In genomic region chr2:45585267-45585861, GRCh38 we compare ENCODE assay signal across 8 cellular contexts. TPM values are rescaled to one million over a fixed set of nuclear protein-coding genes. Genes with fewer than 3 reads are reported as not detected.
DNase-seq lines count a peak whose midpoint lies in the region; ATAC-seq, FAIRE-seq and TF ChIP-seq lines count a peak whose summit lies in the region.

No MANE protein-coding gene starts in this region.

- no peak for TF ChIP-seq RAD21 in HepG2 (CRISPR knock-in tag; IDR thresholded peaks at IDR 0.05)

- no peak overlapping the region for H2AFZ ChIP-seq in HepG2 (ENCODE audit: low read length)

- no peaks in the 10 kb centered on the region; the same call in 1 of the 2 replicates for H4K20me1 ChIP-seq in HepG2 (ENCODE audit: insufficient read depth, low read length)

- H3K4me3 ChIP-seq in AG09309 (ENCODE audit: control insufficient read depth, low read depth, low read length): no peak overlapping the region
- no peak overlapping the region for H3K4me3 ChIP-seq in cardiac fibroblast (replicated peaks in 1 of 2; ENCODE audit: low read depth in 2 of 2, low read length in 2 of 2)
- no peak overlapping the region for H3K4me3 ChIP-seq in HepG2 (replicated peaks in 1 of 3; ENCODE audit: insufficient read depth in 1 of 3, low read depth in 2 of 3, low read length in 3 of 3)

- no peak overlapping the region for H3K4me2 ChIP-seq in HepG2 (ENCODE audit: low read depth, low read length)

- TF ChIP-seq CTCF in AG09309 (IDR thresholded peaks at IDR 0.05; ENCODE audit: control insufficient read depth, insufficient read depth, low read depth, low read length, missing control alignments) (peak; percentile 75), GM12874 (IDR thresholded peaks at IDR 0.05; ENCODE audit: insufficient read depth, low read depth, low read length) (peak; percentile 59; the same call in 1 of the 2 replicates), cardiac fibroblast (IDR thresholded peaks at IDR 0.05; ENCODE audit: low read depth, low read length) (peak; percentile 87), HepG2 (CRISPR knock-in tag; IDR thresholded peaks at IDR 0.05) (peak; percentile 35)

- 94% methylated on average over 5 of the region's 5 CpGs for WGBS in HepG2 (ENCODE audit: low lambda C conversion rate)

- ATAC-seq in HepG2 (peak; percentile 79), GM21381 (IDR thresholded peaks at IDR 0.05; ENCODE audit: unreplicated experiment) (no peak)

- in situ Hi-C loops in HepG2 (cut with HindIII; ENCODE audit: extremely low pct_ligation_motif_present, low pct_unique_long_range_greater_than_20kb): no loop called here

- H3K79me2 ChIP-seq in HepG2 (ENCODE audit: insufficient read depth, low read length): peaks cover 2% of the 10 kb centered on the region

- no peaks in the 10 kb centered on the region for H3K9me3 ChIP-seq in HepG2 (ENCODE audit: low read length)

- no peaks in the 10 kb centered on the region for H3K27me3 ChIP-seq in HepG2 (ENCODE audit: control insufficient read depth in 1 of 2, insufficient read depth in 2 of 2, low read length in 2 of 2)

- intact Hi-C loops in HepG2 (cut with micrococcal nuclease; ENCODE audit: unreplicated experiment): loop anchor here (1.0 kb wide), 1 partner anchor 351 kb away; no protein-coding TSS in a partner anchor

- H3K36me3 ChIP-seq in HepG2 (replicated peaks in 1 of 2; ENCODE audit: control insufficient read depth in 1 of 2, insufficient read depth in 2 of 2, low read length in 2 of 2): peaks cover 0 to 6% of the 10 kb centered on the region in 2 experiments; a peak in 2 of 5 replicates

- CTCF ChIA-PET in HepG2 (lab: Yijun Ruan, JAX; ENCODE audit: low intra/inter-chr PET ratio, low total read pairs): no interaction called here

- TF ChIP-seq POLR2A in HepG2 (IDR thresholded peaks at IDR 0.05; ENCODE audit: insufficient read depth in 1 of 2, low read depth in 2 of 2, low read length in 2 of 2): no peak

- peak; percentile 26 for FAIRE-seq in HepG2 (lab: Jason Lieb, UNC)

- H3K27ac ChIP-seq in HepG2 (ENCODE audit: extremely low read length, insufficient read depth, low read length): no peak overlapping the region

- no peak overlapping the region for H3K9ac ChIP-seq in HepG2 (ENCODE audit: insufficient read depth, low read depth, low read length)

- TF ChIP-seq EP300 in HepG2 (IDR thresholded peaks at IDR 0.05; ENCODE audit: low read depth in 2 of 2, low read length in 2 of 2) (no peak), HepG2 (CRISPR knock-in tag; IDR thresholded peaks at IDR 0.05; ENCODE audit: borderline replicate concordance) (no peak)

- BruUV-seq in HepG2 (replicated peaks; lab: Mats Ljungman, UMichigan): no TSS peak

- DNase-seq in AG09309 (ENCODE audit: low read depth): no peak
- peak; percentile 3 for DNase-seq in NCI-H748 treated with DMSO at 0.1 percent for 48 hours (lab: John Stamatoyannopoulos, UW)
- peak; percentile 77 to 79 for DNase-seq in cardiac fibroblast (ENCODE audit: low read depth in 2 of 2)
- peak; percentile 50 for DNase-seq in HepG2 (ENCODE audit: low spot score)
- DNase-seq in NCI-H1930 (lab: John Stamatoyannopoulos, UW): no peak
- no peak for DNase-seq in GM19238 (ENCODE audit: insufficient read length, low spot score)

- no peaks in the 10 kb centered on the region for H3K4me1 ChIP-seq in HepG2 (ENCODE audit: insufficient read depth, low read length)

- POLR2A ChIA-PET in HepG2 (lab: Yijun Ruan, JAX): interaction anchor here (0.8 kb wide), 1 partner anchor 26 kb away, joined by 3 read pairs; the partner anchor contains the start of gene SRBD1

TF ChIP-seq in HepG2, 621 proteins besides CTCF, POLR2A, EP300 and RAD21:
- TF ChIP-seq STAT6 (CRISPR knock-in tag; IDR thresholded peaks at IDR 0.05; ENCODE audit: borderline replicate concordance): no peak
- TF ChIP-seq SMC3 (IDR thresholded peaks at IDR 0.05; ENCODE audit: low read length): peak; percentile 24; the same call in 1 of the 2 replicates
- no peak for TF ChIP-seq SNAPC2 (CRISPR knock-in tag; IDR thresholded peaks at IDR 0.05)
- peak; percentile 33 for TF ChIP-seq STAG1 (CRISPR knock-in tag; IDR thresholded peaks at IDR 0.05)
TF ChIP-seq in HepG2: peak in this region for 2.

RNA-seq across cellular contexts. Expression of gene SRBD1, which starts 25.7 kb away (rescaled TPM):
- 23.9 and 32.8 TPM in 2 replicates for total RNA-seq in HepG2 (2016; rRNA removed; fragmentation: Illumina TruSeq; extraction: Trizol)
- 158 and 179 TPM in 2 replicates for total RNA-seq in HepG2 (2016; cell fraction: cytosol; rRNA removed; fragmentation: Illumina TruSeq; extraction: Trizol; ENCODE audit: low read depth)
- total RNA-seq in HepG2 (2016; cell fraction: insoluble cytoplasmic fraction; rRNA removed; fragmentation: Illumina TruSeq; extraction: Trizol): 23.3 and 31.4 TPM in 2 replicates
- 33.1 and 41.7 TPM in 2 replicates for total RNA-seq in HepG2 (2016; cell fraction: membrane; rRNA removed; fragmentation: Illumina TruSeq; extraction: Trizol)
- 28.9 and 30.3 TPM in 2 replicates for total RNA-seq in HepG2 (2016; cell fraction: nucleus; rRNA removed; fragmentation: Illumina TruSeq; extraction: Trizol)
- 2.4 and 3.2 TPM in 2 replicates for polyA plus RNA-seq in HepG2 (2011; rRNA removed)
- polyA plus RNA-seq in HepG2 (2011; cell fraction: cytosol; rRNA removed): 1.2 and 2.1 TPM in 2 replicates
- polyA plus RNA-seq in HepG2 (2011; cell fraction: nucleus; rRNA removed): 2.0 and 2.2 TPM in 2 replicates
- polyA plus RNA-seq in HepG2 (2012): 4.9 and 9.3 TPM in 2 replicates
- polyA plus RNA-seq in HepG2 (2016; cell fraction: cytosol; fragmentation: Illumina TruSeq; extraction: Trizol; ENCODE audit: low read depth): 0.74 and 0.81 TPM in 2 replicates
- polyA plus RNA-seq in HepG2 (2016; cell fraction: insoluble cytoplasmic fraction; fragmentation: Illumina TruSeq; extraction: Trizol; ENCODE audit: low read depth): 21.2 and 22.7 TPM in 2 replicates
- 2.0 and 2.8 TPM in 2 replicates for polyA plus RNA-seq in HepG2 (2016; cell fraction: membrane; fragmentation: Illumina TruSeq; extraction: Trizol; ENCODE audit: low read depth)
- polyA plus RNA-seq in HepG2 (2016; cell fraction: nucleus; fragmentation: Illumina TruSeq; extraction: Trizol; ENCODE audit: insufficient read depth, low read depth): 10.9 and 12.6 TPM in 2 replicates
- 12.6 and 17.5 TPM in 2 replicates for polyA minus RNA-seq in HepG2 (2011; rRNA and poly(A)+ RNA removed; ENCODE audit: low replicate concordance)
- polyA minus RNA-seq in HepG2 (2011; cell fraction: cytosol; rRNA and poly(A)+ RNA removed): 15.2 and 15.9 TPM in 2 replicates
- polyA minus RNA-seq in HepG2 (2011; cell fraction: nucleus; rRNA and poly(A)+ RNA removed): 34.7 and 40.3 TPM in 2 replicates

Comparison
In these comparisons a context has a peak if more than half of its experiments do, and no peak if none do; other contexts are left out.
1. DNase-seq: peak in NCI-H748 treated with DMSO at 0.1 percent for 48 hours (single experiment), cardiac fibroblast (2 of 2) and HepG2 (single experiment); none in AG09309 (single experiment), NCI-H1930 (0 of 2) and GM19238 (single experiment).
2. CTCF ChIP-seq: peak in every context shown above with its lines; median percentile 87 in cardiac fibroblast; 75 in AG09309; 59 in GM12874; 35 in HepG2.